22 cellular contexts compared by ENCODE assay signal in the genomic region with DNA sequence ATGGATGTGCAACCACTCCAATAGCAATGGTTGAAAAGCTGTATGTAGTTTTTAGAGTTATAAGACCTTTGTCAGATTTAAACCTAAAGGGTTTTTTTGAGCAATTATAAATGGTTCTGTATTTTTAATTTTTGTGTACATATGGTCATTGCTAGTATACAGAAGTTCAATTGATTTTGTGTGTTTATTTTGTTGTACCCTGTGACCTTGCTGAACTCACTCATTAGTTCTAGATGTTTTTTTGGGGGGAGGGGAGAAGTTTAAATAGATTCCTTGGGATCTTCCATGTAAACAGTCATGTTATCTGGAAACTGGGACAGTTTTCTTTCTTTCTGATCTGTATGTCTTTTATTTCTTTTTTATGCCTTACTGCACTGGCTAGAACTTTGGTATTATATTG.
"Had no signal": no experiment of that assay in that cellular context is flagged by ENCODE, and none has a peak within 500 bp of the region (broad histone marks: within the 10 kb centered on the region; RNA-seq: fewer than 3 reads in every experiment).

No MANE protein-coding gene starts in this region.

- H3K36me3 Mint-ChIP-seq: neural progenitor cell had no signal

- H3K27me3 Mint-ChIP-seq: dendritic cell treated with granulocyte-macrophage colony-stimulating factor and Interleukin-4, amounts not matched to agents 40 ng/mL and 50 ng/mL, for 4 days; naive thymus-derived CD4-positive, alpha-beta T cell had no signal

- H3K4me3 Mint-ChIP-seq: dendritic cell treated with granulocyte-macrophage colony-stimulating factor and Interleukin-4, amounts not matched to agents 40 ng/mL and 50 ng/mL, for 4 days; neural progenitor cell had no signal

- H3K9me3 Mint-ChIP-seq: dendritic cell treated with granulocyte-macrophage colony-stimulating factor and Interleukin-4, amounts not matched to agents 40 ng/mL and 50 ng/mL, for 4 days; naive thymus-derived CD4-positive, alpha-beta T cell; neural progenitor cell had no signal

- H3K27ac ChIP-seq: hepatocyte, neural progenitor cell, ovary, suprapubic skin, thyroid gland, upper lobe of right lung, vagina had no signal

- H3K27me3 ChIP-seq: hepatocyte, neural progenitor cell, ovary, suprapubic skin, thyroid gland, upper lobe of right lung, vagina had no signal

- DNase-seq: foreskin melanocyte; head of caudate nucleus; kidney; left cardiac atrium; left ventricle myocardium superior; mesendoderm; naive thymus-derived CD4-positive, alpha-beta T cell; nucleus accumbens; ovary; right cardiac atrium; stimulated activated CD4-positive, alpha-beta T cell treated with anti-CD3 and anti-CD28 coated beads, Interleukin-2, amount 100 ng/mL, for 48 hours; stimulated activated naive CD4-positive, alpha-beta T cell treated with Interleukin-2 at 50 U/mL for 16 hours; thyroid gland; upper lobe of right lung had no signal

- H3K36me3 ChIP-seq: neural progenitor cell, ovary, suprapubic skin, thyroid gland, upper lobe of right lung, vagina had no signal

- H3K4me3 ChIP-seq: hepatocyte, lung, neural progenitor cell, ovary, smooth muscle cell, suprapubic skin, thyroid gland, upper lobe of right lung, vagina had no signal

- FAIRE-seq: colon had no signal

- H3K27ac Mint-ChIP-seq: dendritic cell treated with granulocyte-macrophage colony-stimulating factor and Interleukin-4, amounts not matched to agents 40 ng/mL and 50 ng/mL, for 4 days; neural progenitor cell had no signal

- ATAC-seq: left cardiac atrium; left ventricle myocardium superior; naive thymus-derived CD4-positive, alpha-beta T cell; right cardiac atrium; upper lobe of right lung had no signal

- H3K9me3 ChIP-seq: ovary, suprapubic skin, thyroid gland, upper lobe of right lung, vagina had no signal
